ENCODE assay signal across 1 cellular context in genomic region chr6:35727935-35728662, GRCh38.
TF ChIP-seq lines count a peak whose summit lies in the region.

No MANE protein-coding gene starts in this region.

TF ChIP-seq in K562, 482 proteins besides CTCF, POLR2A, EP300 and RAD21 (continued from another document and continues in another):
- no peak for TF ChIP-seq TSHZ1 (CRISPR knock-in tag; IDR thresholded peaks at IDR 0.05)
- no peak for TF ChIP-seq PTBP1 (IDR thresholded peaks at IDR 0.05; ENCODE audit: low read depth, low read length)
- TF ChIP-seq ELF4 (CRISPR knock-in tag; IDR thresholded peaks at IDR 0.05) = no peak
- TF ChIP-seq RFX5 (IDR thresholded peaks at IDR 0.05; ENCODE audit: low read depth, low read length) = no peak
- peak; percentile 80 for TF ChIP-seq TAF7 (tag; IDR thresholded peaks at IDR 0.05)
- TF ChIP-seq ZNF143 (CRISPR knock-in tag; IDR thresholded peaks at IDR 0.05) = peak; percentile 57; the same call in 1 of the 2 replicates
- TF ChIP-seq CREB1 (IDR thresholded peaks at IDR 0.05) = peak; percentile 50; the same call in 1 of the 2 replicates
- peak; percentile 46; the same call in 1 of the 2 replicates for TF ChIP-seq CREB1 (CRISPR knock-in tag; IDR thresholded peaks at IDR 0.05)
- TF ChIP-seq MEF2A (IDR thresholded peaks at IDR 0.05; ENCODE audit: control insufficient read depth, low read depth, low read length) = no peak
- no peak for TF ChIP-seq MCM7 (IDR thresholded peaks at IDR 0.05)
- no peak for TF ChIP-seq FOS (IDR thresholded peaks at IDR 0.05; ENCODE audit: extremely low read depth, insufficient read length)
- no peak for TF ChIP-seq BCL6 (CRISPR knock-in tag; IDR thresholded peaks at IDR 0.05)
- TF ChIP-seq HNRNPH1 (optimal IDR thresholded peaks at IDR 0.05; ENCODE audit: low read depth, low read length) = no peak
- peak; percentile 76 to 90; a peak in 2 of 4 replicates for TF ChIP-seq UBTF (IDR thresholded peaks at IDR 0.05; ENCODE audit: borderline replicate concordance in 1 of 2, low read depth in 2 of 2, low read length in 2 of 2)
- no peak for TF ChIP-seq ZSCAN32 (CRISPR knock-in tag; IDR thresholded peaks at IDR 0.05)
- no peak for TF ChIP-seq MCM5 (IDR thresholded peaks at IDR 0.05; ENCODE audit: low read depth)
- no peak for TF ChIP-seq ZNF444 (CRISPR knock-in tag; IDR thresholded peaks at IDR 0.05)
- TF ChIP-seq ZMIZ1 (IDR thresholded peaks at IDR 0.05; ENCODE audit: low read depth in 2 of 2, low read length in 2 of 2) = peak; percentile 67 to 71
- no peak for TF ChIP-seq KLF1 (tag; IDR thresholded peaks at IDR 0.05)
- TF ChIP-seq BCOR (IDR thresholded peaks at IDR 0.05) = peak; percentile 77
- no peak for TF ChIP-seq ZBTB34 (CRISPR knock-in tag; IDR thresholded peaks at IDR 0.05)
- 0 out of 2 replicates have a peak, but pooled peaks have one; percentile 32 for TF ChIP-seq RBM34 (IDR thresholded peaks at IDR 0.05; ENCODE audit: borderline replicate concordance, insufficient read depth, low read length)
- TF ChIP-seq HMGN3 (IDR thresholded peaks at IDR 0.05; ENCODE audit: borderline replicate concordance, extremely low read depth, insufficient read length, low read depth, low read length) = peak; percentile 95
- TF ChIP-seq SIX5 (IDR thresholded peaks at IDR 0.05; ENCODE audit: borderline replicate concordance in 1 of 2, insufficient read depth in 1 of 2, low read depth in 1 of 2, low read length in 2 of 2) = no peak
- TF ChIP-seq MYBL2 (IDR thresholded peaks at IDR 0.05; ENCODE audit: low read depth) = no peak
- no peak for TF ChIP-seq MYBL2 (CRISPR knock-in tag; IDR thresholded peaks at IDR 0.05; ENCODE audit: borderline replicate concordance)
- peak; percentile 52; the same call in 1 of the 2 replicates for TF ChIP-seq HCFC1 (IDR thresholded peaks at IDR 0.05; ENCODE audit: low read depth, low read length)
- TF ChIP-seq IRF1 (CRISPR knock-in tag; IDR thresholded peaks at IDR 0.05; ENCODE audit: borderline replicate concordance) = no peak
- TF ChIP-seq FOXP4 (CRISPR knock-in tag; IDR thresholded peaks at IDR 0.05; ENCODE audit: borderline replicate concordance) = no peak
- no peak for TF ChIP-seq POLR3A (IDR thresholded peaks at IDR 0.05; ENCODE audit: borderline replicate concordance, extremely low read depth, insufficient read depth, insufficient read length)
- no peak for TF ChIP-seq RBM25 (IDR thresholded peaks at IDR 0.05; ENCODE audit: low read depth, low read length, severe bottlenecking)
- no peak for TF ChIP-seq ILK (tag; IDR thresholded peaks at IDR 0.05; ENCODE audit: borderline replicate concordance, low read depth)
- no peak for TF ChIP-seq ZNF699 (CRISPR knock-in tag; IDR thresholded peaks at IDR 0.05; ENCODE audit: insufficient replicate concordance)
- TF ChIP-seq SAFB (IDR thresholded peaks at IDR 0.05; ENCODE audit: borderline replicate concordance, low read depth, low read length) = peak; percentile 42; the same call in 1 of the 2 replicates
- TF ChIP-seq TGIF2 (CRISPR knock-in tag; IDR thresholded peaks at IDR 0.05) = no peak
- peak; percentile 28; the same call in 1 of the 2 replicates for TF ChIP-seq HBP1 (CRISPR knock-in tag; IDR thresholded peaks at IDR 0.05)
- TF ChIP-seq ZNF76 (CRISPR knock-in tag; IDR thresholded peaks at IDR 0.05; ENCODE audit: borderline replicate concordance) = 0 out of 2 replicates have a peak, but pooled peaks have one; percentile 21
- TF ChIP-seq CUX1 (CRISPR knock-in tag; IDR thresholded peaks at IDR 0.05) = peak; percentile 69; the same call in 1 of the 2 replicates
- peak; percentile 33; the same call in 1 of the 2 replicates for TF ChIP-seq ZKSCAN1 (IDR thresholded peaks at IDR 0.05; ENCODE audit: low read depth, low read length)
- TF ChIP-seq TOE1 (IDR thresholded peaks at IDR 0.05; ENCODE audit: borderline replicate concordance) = no peak; the same call in 1 of the 2 replicates
- no peak for TF ChIP-seq TOE1 (CRISPR knock-in tag; IDR thresholded peaks at IDR 0.05; ENCODE audit: borderline replicate concordance, low read depth)
- TF ChIP-seq ZBTB1 (CRISPR knock-in tag; IDR thresholded peaks at IDR 0.05; ENCODE audit: borderline replicate concordance, low read depth) = peak; percentile 83; the same call in 1 of the 2 replicates
